1 cellular context compared by ENCODE assay signal in genomic region chr22:36319595-36320497, GRCh38.
TF ChIP-seq lines count a peak whose summit lies in the region.

No MANE protein-coding gene starts in this region.

TF ChIP-seq in WTC11, 78 proteins besides CTCF, POLR2A, EP300 and RAD21 (continued from another document):
- TF ChIP-seq USF2 (CRISPR knock-in tag; IDR thresholded peaks at IDR 0.05) (no peak), IRF2 (CRISPR knock-in tag; IDR thresholded peaks at IDR 0.05; ENCODE audit: borderline replicate concordance, low read depth) (no peak)
